In genomic region chr3:44761347-44762169, GRCh38 we compare ENCODE assay signal across 8 cellular contexts. TPM values are rescaled to one million over a fixed set of nuclear protein-coding genes. Genes with fewer than 3 reads are reported as not detected.
DNase-seq lines count a peak whose midpoint lies in the region; ATAC-seq and TF ChIP-seq lines count a peak whose summit lies in the region.

TSS of gene KIAA1143 (minus strand) at chr3:44761619. CDS start at chr3:44761602, 17 bp downstream.
A gene with protein sequence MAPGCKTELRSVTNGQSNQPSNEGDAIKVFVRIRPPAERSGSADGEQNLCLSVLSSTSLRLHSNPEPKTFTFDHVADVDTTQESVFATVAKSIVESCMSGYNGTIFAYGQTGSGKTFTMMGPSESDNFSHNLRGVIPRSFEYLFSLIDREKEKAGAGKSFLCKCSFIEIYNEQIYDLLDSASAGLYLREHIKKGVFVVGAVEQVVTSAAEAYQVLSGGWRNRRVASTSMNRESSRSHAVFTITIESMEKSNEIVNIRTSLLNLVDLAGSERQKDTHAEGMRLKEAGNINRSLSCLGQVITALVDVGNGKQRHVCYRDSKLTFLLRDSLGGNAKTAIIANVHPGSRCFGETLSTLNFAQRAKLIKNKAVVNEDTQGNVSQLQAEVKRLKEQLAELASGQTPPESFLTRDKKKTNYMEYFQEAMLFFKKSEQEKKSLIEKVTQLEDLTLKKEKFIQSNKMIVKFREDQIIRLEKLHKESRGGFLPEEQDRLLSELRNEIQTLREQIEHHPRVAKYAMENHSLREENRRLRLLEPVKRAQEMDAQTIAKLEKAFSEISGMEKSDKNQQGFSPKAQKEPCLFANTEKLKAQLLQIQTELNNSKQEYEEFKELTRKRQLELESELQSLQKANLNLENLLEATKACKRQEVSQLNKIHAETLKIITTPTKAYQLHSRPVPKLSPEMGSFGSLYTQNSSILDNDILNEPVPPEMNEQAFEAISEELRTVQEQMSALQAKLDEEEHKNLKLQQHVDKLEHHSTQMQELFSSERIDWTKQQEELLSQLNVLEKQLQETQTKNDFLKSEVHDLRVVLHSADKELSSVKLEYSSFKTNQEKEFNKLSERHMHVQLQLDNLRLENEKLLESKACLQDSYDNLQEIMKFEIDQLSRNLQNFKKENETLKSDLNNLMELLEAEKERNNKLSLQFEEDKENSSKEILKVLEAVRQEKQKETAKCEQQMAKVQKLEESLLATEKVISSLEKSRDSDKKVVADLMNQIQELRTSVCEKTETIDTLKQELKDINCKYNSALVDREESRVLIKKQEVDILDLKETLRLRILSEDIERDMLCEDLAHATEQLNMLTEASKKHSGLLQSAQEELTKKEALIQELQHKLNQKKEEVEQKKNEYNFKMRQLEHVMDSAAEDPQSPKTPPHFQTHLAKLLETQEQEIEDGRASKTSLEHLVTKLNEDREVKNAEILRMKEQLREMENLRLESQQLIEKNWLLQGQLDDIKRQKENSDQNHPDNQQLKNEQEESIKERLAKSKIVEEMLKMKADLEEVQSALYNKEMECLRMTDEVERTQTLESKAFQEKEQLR (N-terminal part only) (plus strand): TSS chr3:44761794. CDS start chr3:44761866, 72 bp downstream.

- H3K36me3 ChIP-seq in SK-N-MC (ENCODE audit: insufficient read depth, low read length): peaks cover 56% of the 10 kb centered on the region
- H3K36me3 ChIP-seq in thoracic aorta: no peaks in the 10 kb centered on the region

- H3K27ac ChIP-seq in SK-N-MC (peak within 1 kb of the TSS; percentile 77), thoracic aorta (peak within 1 kb of the TSS in 1 of 2 donors; percentile 39)

- H3K9ac ChIP-seq in SK-N-MC (ENCODE audit: insufficient read length): peak within 1 kb of the TSS; percentile 90

- H3K4me3 ChIP-seq in NB4 (ENCODE audit: low read depth, low read length): peak within 1 kb of the TSS; percentile 91
- H3K4me3 ChIP-seq in SK-N-MC: peak within 1 kb of the TSS; percentile 87
- peak within 1 kb of the TSS; percentile 83 for H3K4me3 ChIP-seq in thoracic aorta

- DNase-seq in GM04504 (ENCODE audit: low read depth) (peak; percentile 88), NB4 (ENCODE audit: low read depth) (peak; percentile 97), SK-N-MC (ENCODE audit: low read depth, low spot score) (peak; percentile 52), globus pallidus (ENCODE audit: low spot score) (peak; percentile 93), occipital lobe (lab: John Stamatoyannopoulos, UW) (peak; percentile 88), thoracic aorta (ENCODE audit: low spot score) (peak; percentile 72)
- DNase-seq in activated naive CD4-positive, alpha-beta T cell treated with anti-CD3 and anti-CD28 coated beads, Interleukin-2, amount 50 U/mL, for 16 hours: peak; percentile 99

- H3K27me3 ChIP-seq in thoracic aorta (replicated peaks; ENCODE audit: insufficient read depth): no peaks in the 10 kb centered on the region

- peak; percentile 87 for ATAC-seq in HG02571 (IDR thresholded peaks at IDR 0.05; ENCODE audit: unreplicated experiment)
- ATAC-seq in thoracic aorta (ENCODE audit: insufficient number of reproducible peaks, low FRiP score, low read depth): peak; percentile 98

- no peak for TF ChIP-seq CTCF in NB4 (IDR thresholded peaks at IDR 0.05; ENCODE audit: low read depth, low read length)
- no peak for TF ChIP-seq CTCF in thoracic aorta (IDR thresholded peaks at IDR 0.05)

- H3K4me1 ChIP-seq in thoracic aorta (ENCODE audit: control insufficient read depth in 1 of 2, low read depth in 2 of 2): peaks cover 5 to 13% of the 10 kb centered on the region in 2 donors

- H3K9me3 ChIP-seq in SK-N-MC (ENCODE audit: low read depth, low read length): peaks cover 10% of the 10 kb centered on the region; the same call in 1 of the 2 replicates
- H3K9me3 ChIP-seq in thoracic aorta: no peaks in the 10 kb centered on the region

- peak; percentile 74 for TF ChIP-seq POLR2A in NB4 (IDR thresholded peaks at IDR 0.05; ENCODE audit: extremely low read depth, insufficient read length)

RNA-seq across cellular contexts. Expression of gene KIAA1143, which starts in this region (rescaled TPM):
- 35.1 TPM for total RNA-seq in occipital lobe
- 10 to 100 TPM; 16.9 to 28.9 TPM for total RNA-seq in thoracic aorta

RNA-seq across cellular contexts. Expression of the second gene that starts in this region (rescaled TPM):
- total RNA-seq in occipital lobe (6.4 TPM), thoracic aorta (1 to 10 TPM in 1 of 2 donors, under 1 TPM in 1; 0.42 to 2.4 TPM)
